ENCODE assay signal across 8 cellular contexts in genomic region chrX:107659768-107660167, GRCh38. TPM values are rescaled to one million over a fixed set of nuclear protein-coding genes. Genes with fewer than 3 reads are reported as not detected.
A peak's percentile ranks its signal among the peaks of the same experiment; 100 is the strongest.
DNase-seq lines count a peak whose midpoint lies in the region; ATAC-seq, FAIRE-seq and TF ChIP-seq lines count a peak whose summit lies in the region.

No MANE protein-coding gene starts in this region.

- intact Hi-C loops in CD14-positive monocyte (cut with micrococcal nuclease), result loop anchor here (5.0 kb wide), 1 partner anchor 118 kb away; the partner anchor contains the start of genes NCBP2L (in 2 of the 2) and TSC22D3 (in 2 of the 2)

- H3K36me3 Mint-ChIP-seq in CD14-positive monocyte, result peaks cover 0 to 3% of the 10 kb centered on the region in 2 donors

- no peak overlapping the region for H3K27ac Mint-ChIP-seq in CD14-positive monocyte

- no peak overlapping the region for H3K4me3 Mint-ChIP-seq in CD14-positive monocyte

- TF ChIP-seq CTCF in CD14-positive monocyte (IDR thresholded peaks at IDR 0.05), result peak; percentile 54

- FAIRE-seq in GM19239 (lab: Jason Lieb, UNC), result peak; percentile 80

- H3K9me3 Mint-ChIP-seq in CD14-positive monocyte, result peaks cover 0 to 2% (median 0%) of the 10 kb centered on the region in 7 donors

- H3K27me3 Mint-ChIP-seq in CD14-positive monocyte (ENCODE audit: low read depth in 3 of 3), result peaks cover 0 to 10% (median 0%) of the 10 kb centered on the region in 3 donors

- peaks cover 9% of the 10 kb centered on the region for H3K4me1 Mint-ChIP-seq in CD14-positive monocyte

- DNase-seq in CD14-positive monocyte (ENCODE audit: low spot score), result no peak
- DNase-seq in GM19239 (ENCODE audit: insufficient read length, low spot score), result no peak
- peak; percentile 3 for DNase-seq in NCI-H526 treated with DMSO at 0.1 percent for 48 hours (lab: John Stamatoyannopoulos, UW)
- peak; percentile 48 for DNase-seq in cerebellum (ENCODE audit: low spot score)
- DNase-seq in medulla oblongata (ENCODE audit: extremely low spot score), result peak; percentile 49
- DNase-seq in activated CD4-positive, CD25-positive, alpha-beta regulatory T cell treated with anti-CD3 and anti-CD28 coated beads, Interleukin-2, amount 50 U/mL, for 72 hours, result no peak
- DNase-seq in NK-92 (lab: John Stamatoyannopoulos, UW; ENCODE audit: unreplicated experiment), result no peak

- no peak for ATAC-seq in HG03159 (IDR thresholded peaks at IDR 0.05; ENCODE audit: unreplicated experiment)

RNA-seq across cellular contexts. Expression of gene PRPS1, which starts 31.5 kb away (rescaled TPM):
- 10 to 100 TPM; 11.4 to 11.8 TPM for polyA plus RNA-seq in CD14-positive monocyte
- 20.8 TPM for total RNA-seq in cerebellum

Comparison
In these comparisons a context has a peak if more than half of its experiments do, and no peak if none do; other contexts are left out.
1. DNase-seq: peak in NCI-H526 treated with DMSO at 0.1 percent for 48 hours (single experiment), cerebellum (single experiment) and medulla oblongata (single experiment); none in CD14-positive monocyte (single experiment), GM19239 (single experiment), activated CD4-positive, CD25-positive, alpha-beta regulatory T cell treated with anti-CD3 and anti-CD28 coated beads, Interleukin-2, amount 50 U/mL, for 72 hours (single experiment) and NK-92 (single experiment).